17 cellular contexts compared by ENCODE assay signal in genomic region chr14:93095742-93096510, GRCh38. TPM values are rescaled to one million over a fixed set of nuclear protein-coding genes. Genes with fewer than 3 reads are reported as not detected.
A peak's percentile ranks its signal among the peaks of the same experiment; 100 is the strongest.
DNase-seq lines count a peak whose midpoint lies in the region; ATAC-seq and TF ChIP-seq lines count a peak whose summit lies in the region.
"Had no signal": no experiment of that assay in that cellular context is flagged by ENCODE, and none has a peak within 500 bp of the region (broad histone marks: within the 10 kb centered on the region; RNA-seq: fewer than 3 reads in every experiment).

No MANE protein-coding gene starts in this region.

- ATAC-seq in Right ventricle myocardium inferior (no peak), heart right ventricle (no peak), gastroesophageal sphincter (no peak)
- no peak for ATAC-seq in activated CD4-positive, CD25-positive, alpha-beta regulatory T cell treated with anti-CD3 and anti-CD28 coated beads, Interleukin-2, amount 50 U/mL, for 24 hours
- ATAC-seq: HepG2 had no signal

- no peaks in the 10 kb centered on the region for H3K27me3 ChIP-seq in heart right ventricle
- no peaks in the 10 kb centered on the region for H3K27me3 ChIP-seq in gastroesophageal sphincter
- no peaks in the 10 kb centered on the region for H3K27me3 ChIP-seq in osteoblast (ENCODE audit: insufficient read depth, low read length)

- 78 to 84% methylated on average over 13 of the region's 13 CpGs for WGBS in heart right ventricle, 2 donors
- 88 to 100% methylated on average over 3 to 6 of the region's 13 CpGs for WGBS in gastroesophageal sphincter (ENCODE audit: low coverage in 1 of 2), 2 donors

- peaks cover 35% of the 10 kb centered on the region for H4K20me1 ChIP-seq in osteoblast (ENCODE audit: insufficient read depth, low read length)

- H3K36me3 ChIP-seq in heart right ventricle (no peaks in the 10 kb centered on the region), gastroesophageal sphincter (no peaks in the 10 kb centered on the region), osteoblast (ENCODE audit: insufficient read depth, low read length) (no peaks in the 10 kb centered on the region)

- H3K27ac ChIP-seq in heart right ventricle, result peak overlapping the region in 5 of 10 donors; percentile 5 to 79 (median 64)
- peak overlapping the region in 3 of 4 donors; percentile 15 to 77 (median 24) for H3K27ac ChIP-seq in gastroesophageal sphincter
- H3K27ac ChIP-seq in osteoblast (ENCODE audit: low read depth, low read length), result no peak overlapping the region

- no peak for TF ChIP-seq EP300 in gastroesophageal sphincter (IDR thresholded peaks at IDR 0.05)

- peaks cover 35 to 95% (median 73%) of the 10 kb centered on the region in 9 donors for H3K4me1 ChIP-seq in heart right ventricle
- H3K4me1 ChIP-seq in gastroesophageal sphincter, result peaks cover 0 to 100% (median 44%) of the 10 kb centered on the region in 3 donors
- no peaks in the 10 kb centered on the region for H3K4me1 ChIP-seq in osteoblast (ENCODE audit: insufficient read depth, low read length)

- H2AFZ ChIP-seq in osteoblast (ENCODE audit: low read length), result no peak overlapping the region

- no peak for TF ChIP-seq POLR2A in gastroesophageal sphincter (IDR thresholded peaks at IDR 0.05)

- H3K4me2 ChIP-seq in osteoblast (ENCODE audit: insufficient read depth, low read length), result no peak overlapping the region

- H3K79me2 ChIP-seq in osteoblast (ENCODE audit: insufficient read depth, low read length), result peaks cover 20% of the 10 kb centered on the region

- H3K4me3 ChIP-seq in heart right ventricle, result no peak overlapping the region
- H3K4me3 ChIP-seq in gastroesophageal sphincter, result no peak overlapping the region
- H3K4me3 ChIP-seq in osteoblast (ENCODE audit: insufficient read depth, low read length), result no peak overlapping the region

- DNase-seq in Right ventricle myocardium inferior (ENCODE audit: missing footprints) (peak; percentile 23), heart right ventricle (no peak), SK-N-DZ (ENCODE audit: low spot score) (peak; percentile 80), osteoblast (ENCODE audit: insufficient read length, low spot score, missing footprints) (peak; percentile 81), NK-92 (lab: John Stamatoyannopoulos, UW; ENCODE audit: unreplicated experiment) (no peak), NCI-H345 (lab: John Stamatoyannopoulos, UW) (no peak)
- DNase-seq: C1 segment of cervical spinal cord, COR-L47, DMS153, Karpas-422, MM.1S, NCI-H1930, NCI-H2171, NCI-H82 had no signal

- H3K9me3 ChIP-seq in heart right ventricle (no peaks in the 10 kb centered on the region), gastroesophageal sphincter (no peaks in the 10 kb centered on the region), osteoblast (ENCODE audit: low read depth, low read length) (no peaks in the 10 kb centered on the region)

- intact Hi-C loops in Right ventricle myocardium inferior (cut with DNase I) (no loop called here), heart right ventricle (cut with DNase I) (no loop called here)

- TF ChIP-seq CTCF in heart right ventricle (IDR thresholded peaks at IDR 0.05), result no peak
- TF ChIP-seq CTCF in gastroesophageal sphincter (IDR thresholded peaks at IDR 0.05), result no peak
- TF ChIP-seq CTCF in osteoblast (IDR thresholded peaks at IDR 0.05; ENCODE audit: extremely low read depth, low read depth, low read length), result no peak

RNA-seq across cellular contexts. Expression of gene ITPK1, which starts 19.8 kb away (rescaled TPM):
- total RNA-seq in Right ventricle myocardium inferior (123 TPM), heart right ventricle (100 to 1,000 TPM in 3 of 10 donors, 10 to 100 TPM in 7; 67.5 to 152 (median 92.7) TPM), gastroesophageal sphincter (100 to 1,000 TPM in 3 of 4 donors, 10 to 100 TPM in 1; 68.8 to 201 (median 134) TPM), osteoblast (25.0 and 25.3 TPM in 2 replicates)
- 100 to 1,000 TPM in 1 of 2 donors, 10 to 100 TPM in 1; 47.1 to 108 TPM for polyA plus RNA-seq in heart right ventricle
- 32.3 and 42.2 TPM in 2 replicates for polyA plus RNA-seq in SK-N-DZ (2014; cell fraction: cytosol; rRNA removed)
- 16.4 and 32.0 TPM in 2 replicates for polyA plus RNA-seq in SK-N-DZ (2014; cell fraction: nucleus; rRNA removed)

Comparison
In these comparisons a context has a peak if more than half of its experiments do, and no peak if none do; other contexts are left out.
1. DNase-seq: peak in Right ventricle myocardium inferior (single experiment), SK-N-DZ (single experiment) and osteoblast (single experiment); none in heart right ventricle (0 of 2), NK-92 (single experiment) and NCI-H345 (single experiment).